1 cellular context compared by ENCODE assay signal in the genomic region with DNA sequence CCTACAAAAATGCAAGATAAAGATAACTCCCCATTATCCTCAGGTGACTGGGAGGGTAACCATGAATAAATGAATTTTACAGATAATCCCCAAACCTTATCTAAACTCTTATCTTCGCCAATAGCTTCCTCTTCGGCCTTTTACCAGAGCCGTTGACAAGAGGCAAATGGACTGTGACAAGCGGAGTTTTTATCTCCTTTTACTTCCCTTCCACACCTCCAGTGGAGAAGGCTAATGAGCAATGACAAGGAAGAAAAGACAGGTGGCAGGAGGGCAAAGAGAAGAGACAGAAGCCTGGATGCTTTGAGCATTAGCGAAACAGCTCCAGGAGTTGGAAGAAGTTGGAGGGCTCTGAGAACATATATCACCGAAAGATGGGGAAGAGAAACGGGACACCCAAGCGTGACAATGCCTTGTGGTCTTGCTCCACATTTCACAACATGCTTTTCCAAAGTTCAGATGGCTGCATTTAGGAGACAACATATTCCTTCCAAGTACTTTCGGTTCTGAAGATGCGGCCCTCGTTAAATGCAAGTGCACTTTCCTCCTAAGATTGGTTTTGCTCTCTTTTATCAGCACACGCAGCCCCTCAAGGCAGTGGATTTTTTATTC.
TF ChIP-seq lines count a peak whose summit lies in the region.

No MANE protein-coding gene starts in this region.

TF ChIP-seq in K562, 482 proteins besides CTCF, POLR2A, EP300 and RAD21 (continued from another document):
- no peak for TF ChIP-seq CBX3 (IDR thresholded peaks at IDR 0.05; ENCODE audit: borderline replicate concordance in 1 of 2, low read length in 2 of 2)
- TF ChIP-seq L3MBTL2 (IDR thresholded peaks at IDR 0.05), result peak; percentile 35; the same call in 1 of the 2 replicates
- no peak for TF ChIP-seq ZNF224 (CRISPR knock-in tag; IDR thresholded peaks at IDR 0.05)
- TF ChIP-seq, protein P1, sequence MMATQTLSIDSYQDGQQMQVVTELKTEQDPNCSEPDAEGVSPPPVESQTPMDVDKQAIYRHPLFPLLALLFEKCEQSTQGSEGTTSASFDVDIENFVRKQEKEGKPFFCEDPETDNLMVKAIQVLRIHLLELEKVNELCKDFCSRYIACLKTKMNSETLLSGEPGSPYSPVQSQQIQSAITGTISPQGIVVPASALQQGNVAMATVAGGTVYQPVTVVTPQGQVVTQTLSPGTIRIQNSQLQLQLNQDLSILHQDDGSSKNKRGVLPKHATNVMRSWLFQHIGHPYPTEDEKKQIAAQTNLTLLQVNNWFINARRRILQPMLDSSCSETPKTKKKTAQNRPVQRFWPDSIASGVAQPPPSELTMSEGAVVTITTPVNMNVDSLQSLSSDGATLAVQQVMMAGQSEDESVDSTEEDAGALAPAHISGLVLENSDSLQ (IDR thresholded peaks at IDR 0.05), result peak; percentile 57; the same call in 1 of the 2 replicates
- no peak for TF ChIP-seq PML (IDR thresholded peaks at IDR 0.05; ENCODE audit: low read length)
- TF ChIP-seq PHTF2 (CRISPR knock-in tag; IDR thresholded peaks at IDR 0.05), result no peak
- peak; percentile 50 for TF ChIP-seq SMARCA4 (IDR thresholded peaks at IDR 0.05)
- TF ChIP-seq TRIM24 (IDR thresholded peaks at IDR 0.05), result 0 out of 4 replicates have a peak, but pooled peaks of 1 of the 2 experiments have one; percentile 11
- peak; percentile 53 for TF ChIP-seq ARID1B (IDR thresholded peaks at IDR 0.05)
- TF ChIP-seq SMAD2 (IDR thresholded peaks at IDR 0.05; ENCODE audit: low read depth, low read length), result no peak
- TF ChIP-seq DNMT1 (IDR thresholded peaks at IDR 0.05), result no peak
- TF ChIP-seq BMI1 (IDR thresholded peaks at IDR 0.05; ENCODE audit: low read length), result no peak
- no peak for TF ChIP-seq ZNF146 (CRISPR knock-in tag; IDR thresholded peaks at IDR 0.05; ENCODE audit: unreplicated experiment)
- no peak for TF ChIP-seq HSF4 (CRISPR knock-in tag; IDR thresholded peaks at IDR 0.05; ENCODE audit: borderline replicate concordance)
- TF ChIP-seq PBX2 (CRISPR knock-in tag; IDR thresholded peaks at IDR 0.05; ENCODE audit: low read depth), result no peak
- peak; percentile 71 for TF ChIP-seq PBX2 (tag; conservative IDR thresholded peaks at IDR 0.05; ENCODE audit: low read depth)
- no peak for TF ChIP-seq MTA3 (IDR thresholded peaks at IDR 0.05; ENCODE audit: borderline replicate concordance)
- peak; percentile 34; the same call in 1 of the 2 replicates for TF ChIP-seq JUND (IDR thresholded peaks at IDR 0.05; ENCODE audit: borderline replicate concordance, low read depth, low read length)
- no peak for TF ChIP-seq JUND (tag; IDR thresholded peaks at IDR 0.05; ENCODE audit: borderline replicate concordance, low read depth, low read length)
- no peak for TF ChIP-seq NCOA6 (IDR thresholded peaks at IDR 0.05)
- peak; percentile 42; the same call in 1 of the 2 replicates for TF ChIP-seq SPI1 (IDR thresholded peaks at IDR 0.05; ENCODE audit: borderline replicate concordance, low read depth, low read length)
- no peak for TF ChIP-seq GTF2F1 (IDR thresholded peaks at IDR 0.05; ENCODE audit: low read depth, low read length)
- no peak for TF ChIP-seq ZNF253 (CRISPR knock-in tag; conservative IDR thresholded peaks at IDR 0.05)
- TF ChIP-seq TAL1 (IDR thresholded peaks at IDR 0.05), result 0 out of 2 replicates have a peak, but pooled peaks have one; percentile 19
- TF ChIP-seq KAT8 (IDR thresholded peaks at IDR 0.05; ENCODE audit: low read depth), result no peak
- 0 out of 2 replicates have a peak, but pooled peaks have one; percentile 19 for TF ChIP-seq MYC (IDR thresholded peaks at IDR 0.05; ENCODE audit: low read depth, low read length)
- TF ChIP-seq MYC (CRISPR knock-in tag; IDR thresholded peaks at IDR 0.05; ENCODE audit: borderline replicate concordance, low read depth), result no peak
- no peak for TF ChIP-seq ZNF274 (IDR thresholded peaks at IDR 0.05; ENCODE audit: borderline replicate concordance, low read depth, low read length)
- 0 out of 2 replicates have a peak, but pooled peaks have one; percentile 11 for TF ChIP-seq MAFG (tag; conservative IDR thresholded peaks at IDR 0.05)
- TF ChIP-seq ELF1 (tag; IDR thresholded peaks at IDR 0.05), result peak; percentile 66
- TF ChIP-seq CEBPB (tag; IDR thresholded peaks at IDR 0.05), result peak; percentile 41; the same call in 1 of the 2 replicates
- TF ChIP-seq RCOR1 (IDR thresholded peaks at IDR 0.05; ENCODE audit: borderline replicate concordance in 1 of 2, low read depth in 2 of 2, low read length in 2 of 2), result peak in 1 of 2 experiments; percentile 77; a peak in 2 of 4 replicates
- peak; percentile 81 for TF ChIP-seq MEIS2 (IDR thresholded peaks at IDR 0.05; ENCODE audit: partially characterized antibody)
- no peak for TF ChIP-seq NR2C1 (IDR thresholded peaks at IDR 0.05)
- TF ChIP-seq NR2C1 (tag; IDR thresholded peaks at IDR 0.05), result 0 out of 2 replicates have a peak, but pooled peaks have one; percentile 17
- TF ChIP-seq IFI16 (CRISPR knock-in tag; IDR thresholded peaks at IDR 0.05), result no peak
- TF ChIP-seq ETV1 (tag; conservative IDR thresholded peaks at IDR 0.05; ENCODE audit: low read depth), result peak; percentile 65
- no peak for TF ChIP-seq ATF1 (CRISPR knock-in tag; IDR thresholded peaks at IDR 0.05)
- TF ChIP-seq ATF1 (tag; IDR thresholded peaks at IDR 0.05), result 0 out of 2 replicates have a peak, but pooled peaks have one; percentile 28
- TF ChIP-seq IRF2 (CRISPR knock-in tag; IDR thresholded peaks at IDR 0.05), result no peak
- TF ChIP-seq CEBPG (CRISPR knock-in tag; IDR thresholded peaks at IDR 0.05), result 0 out of 2 replicates have a peak, but pooled peaks have one; percentile 17
- no peak for TF ChIP-seq CEBPG (tag; conservative IDR thresholded peaks at IDR 0.05 in 1 of 2, IDR thresholded peaks at IDR 0.05 in 1 of 2)
- TF ChIP-seq CBFA2T3 (IDR thresholded peaks at IDR 0.05), result peak; percentile 48
- 0 out of 2 replicates have a peak, but pooled peaks have one; percentile 58 for TF ChIP-seq LCOR (CRISPR knock-in tag; IDR thresholded peaks at IDR 0.05)
- TF ChIP-seq, protein P2, sequence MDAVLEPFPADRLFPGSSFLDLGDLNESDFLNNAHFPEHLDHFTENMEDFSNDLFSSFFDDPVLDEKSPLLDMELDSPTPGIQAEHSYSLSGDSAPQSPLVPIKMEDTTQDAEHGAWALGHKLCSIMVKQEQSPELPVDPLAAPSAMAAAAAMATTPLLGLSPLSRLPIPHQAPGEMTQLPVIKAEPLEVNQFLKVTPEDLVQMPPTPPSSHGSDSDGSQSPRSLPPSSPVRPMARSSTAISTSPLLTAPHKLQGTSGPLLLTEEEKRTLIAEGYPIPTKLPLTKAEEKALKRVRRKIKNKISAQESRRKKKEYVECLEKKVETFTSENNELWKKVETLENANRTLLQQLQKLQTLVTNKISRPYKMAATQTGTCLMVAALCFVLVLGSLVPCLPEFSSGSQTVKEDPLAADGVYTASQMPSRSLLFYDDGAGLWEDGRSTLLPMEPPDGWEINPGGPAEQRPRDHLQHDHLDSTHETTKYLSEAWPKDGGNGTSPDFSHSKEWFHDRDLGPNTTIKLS (IDR thresholded peaks at IDR 0.05; ENCODE audit: borderline replicate concordance, low read depth), result no peak
- TF ChIP-seq ZNF24 (IDR thresholded peaks at IDR 0.05), result peak; percentile 55; the same call in 1 of the 2 replicates
- no peak for TF ChIP-seq SRSF7 (optimal IDR thresholded peaks at IDR 0.05; ENCODE audit: low read depth, low read length)
- 0 out of 2 replicates have a peak, but pooled peaks have one; percentile 40 for TF ChIP-seq NBN (IDR thresholded peaks at IDR 0.05; ENCODE audit: low read depth)
- TF ChIP-seq, protein P3, sequence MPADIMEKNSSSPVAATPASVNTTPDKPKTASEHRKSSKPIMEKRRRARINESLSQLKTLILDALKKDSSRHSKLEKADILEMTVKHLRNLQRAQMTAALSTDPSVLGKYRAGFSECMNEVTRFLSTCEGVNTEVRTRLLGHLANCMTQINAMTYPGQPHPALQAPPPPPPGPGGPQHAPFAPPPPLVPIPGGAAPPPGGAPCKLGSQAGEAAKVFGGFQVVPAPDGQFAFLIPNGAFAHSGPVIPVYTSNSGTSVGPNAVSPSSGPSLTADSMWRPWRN (IDR thresholded peaks at IDR 0.05; ENCODE audit: low read depth), result peak; percentile 29; the same call in 1 of the 2 replicates
- peak; percentile 79; the same call in 1 of the 2 replicates for TF ChIP-seq SOX6 (IDR thresholded peaks at IDR 0.05)
- peak; percentile 77; the same call in 1 of the 2 replicates for TF ChIP-seq DPF2 (IDR thresholded peaks at IDR 0.05)
- TF ChIP-seq CTBP1 (IDR thresholded peaks at IDR 0.05; ENCODE audit: borderline replicate concordance), result peak; percentile 90
- peak; percentile 80 for TF ChIP-seq CXXC5 (CRISPR knock-in tag; IDR thresholded peaks at IDR 0.05)
- 0 out of 2 replicates have a peak, but pooled peaks have one; percentile 39 for TF ChIP-seq NFE2 (IDR thresholded peaks at IDR 0.05; ENCODE audit: low read depth)
- 0 out of 2 replicates have a peak, but pooled peaks have one; percentile 29 for TF ChIP-seq TEAD4 (IDR thresholded peaks at IDR 0.05; ENCODE audit: low read length)
- no peak for TF ChIP-seq TEAD4 (CRISPR knock-in tag; IDR thresholded peaks at IDR 0.05; ENCODE audit: borderline replicate concordance)
- TF ChIP-seq, protein P4, sequence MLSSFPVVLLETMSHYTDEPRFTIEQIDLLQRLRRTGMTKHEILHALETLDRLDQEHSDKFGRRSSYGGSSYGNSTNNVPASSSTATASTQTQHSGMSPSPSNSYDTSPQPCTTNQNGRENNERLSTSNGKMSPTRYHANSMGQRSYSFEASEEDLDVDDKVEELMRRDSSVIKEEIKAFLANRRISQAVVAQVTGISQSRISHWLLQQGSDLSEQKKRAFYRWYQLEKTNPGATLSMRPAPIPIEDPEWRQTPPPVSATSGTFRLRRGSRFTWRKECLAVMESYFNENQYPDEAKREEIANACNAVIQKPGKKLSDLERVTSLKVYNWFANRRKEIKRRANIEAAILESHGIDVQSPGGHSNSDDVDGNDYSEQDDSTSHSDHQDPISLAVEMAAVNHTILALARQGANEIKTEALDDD (IDR thresholded peaks at IDR 0.05), result peak; percentile 80
